Comparison of ENCODE assay signal across 1 cellular context in the genomic region with DNA sequence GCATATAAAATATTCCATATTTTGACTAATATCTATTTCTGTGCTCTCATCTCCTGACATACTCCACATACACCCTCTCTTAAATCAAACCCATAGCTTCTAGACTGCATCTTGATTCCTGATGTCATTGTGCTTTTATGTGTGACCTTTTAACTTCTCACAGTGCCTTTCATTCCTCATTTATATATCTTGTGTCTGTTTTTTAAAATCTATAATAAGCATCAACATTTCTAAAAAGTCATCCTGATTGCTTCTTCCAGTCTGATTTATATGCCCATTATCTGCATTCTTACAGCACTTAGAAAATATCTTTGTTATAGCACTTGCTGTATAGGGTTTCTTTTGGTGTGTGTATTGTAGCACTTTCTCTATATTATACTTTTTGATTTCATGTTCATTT.
TF ChIP-seq lines count a peak whose summit lies in the region.

No MANE protein-coding gene starts in this region.

TF ChIP-seq in SK-N-SH treated with all-trans-retinoic acid at 6 μM for 48 hours, 23 proteins besides CTCF, POLR2A, EP300 and RAD21 (continued from another document):
- TF ChIP-seq, protein P1, sequence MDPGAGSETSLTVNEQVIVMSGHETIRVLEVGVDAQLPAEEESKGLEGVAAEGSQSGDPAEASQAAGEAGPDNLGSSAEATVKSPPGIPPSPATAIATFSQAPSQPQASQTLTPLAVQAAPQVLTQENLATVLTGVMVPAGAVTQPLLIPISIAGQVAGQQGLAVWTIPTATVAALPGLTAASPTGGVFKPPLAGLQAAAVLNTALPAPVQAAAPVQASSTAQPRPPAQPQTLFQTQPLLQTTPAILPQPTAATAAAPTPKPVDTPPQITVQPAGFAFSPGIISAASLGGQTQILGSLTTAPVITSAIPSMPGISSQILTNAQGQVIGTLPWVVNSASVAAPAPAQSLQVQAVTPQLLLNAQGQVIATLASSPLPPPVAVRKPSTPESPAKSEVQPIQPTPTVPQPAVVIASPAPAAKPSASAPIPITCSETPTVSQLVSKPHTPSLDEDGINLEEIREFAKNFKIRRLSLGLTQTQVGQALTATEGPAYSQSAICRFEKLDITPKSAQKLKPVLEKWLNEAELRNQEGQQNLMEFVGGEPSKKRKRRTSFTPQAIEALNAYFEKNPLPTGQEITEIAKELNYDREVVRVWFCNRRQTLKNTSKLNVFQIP (CRISPR knock-in tag; IDR thresholded peaks at IDR 0.05; ENCODE audit: borderline replicate concordance, low read depth): peak; percentile 33; the same call in 1 of the 2 replicates
- TF ChIP-seq ZFP3 (CRISPR knock-in tag; IDR thresholded peaks at IDR 0.05) (no peak), TOX (CRISPR knock-in tag; IDR thresholded peaks at IDR 0.05; ENCODE audit: borderline replicate concordance) (no peak), ZNF565 (CRISPR knock-in tag; conservative IDR thresholded peaks at IDR 0.05; ENCODE audit: low read depth) (no peak), ARNTL (CRISPR knock-in tag; IDR thresholded peaks at IDR 0.05; ENCODE audit: borderline replicate concordance, low read depth) (no peak), ZNF70 (CRISPR knock-in tag; IDR thresholded peaks at IDR 0.05) (no peak), TCF4 (CRISPR knock-in tag; IDR thresholded peaks at IDR 0.05; ENCODE audit: borderline replicate concordance) (no peak; the same call in 1 of the 2 replicates), OSR1 (CRISPR knock-in tag; IDR thresholded peaks at IDR 0.05) (no peak), ISL1 (CRISPR knock-in tag; IDR thresholded peaks at IDR 0.05) (peak; percentile 95)
- TF ChIP-seq, protein P2, sequence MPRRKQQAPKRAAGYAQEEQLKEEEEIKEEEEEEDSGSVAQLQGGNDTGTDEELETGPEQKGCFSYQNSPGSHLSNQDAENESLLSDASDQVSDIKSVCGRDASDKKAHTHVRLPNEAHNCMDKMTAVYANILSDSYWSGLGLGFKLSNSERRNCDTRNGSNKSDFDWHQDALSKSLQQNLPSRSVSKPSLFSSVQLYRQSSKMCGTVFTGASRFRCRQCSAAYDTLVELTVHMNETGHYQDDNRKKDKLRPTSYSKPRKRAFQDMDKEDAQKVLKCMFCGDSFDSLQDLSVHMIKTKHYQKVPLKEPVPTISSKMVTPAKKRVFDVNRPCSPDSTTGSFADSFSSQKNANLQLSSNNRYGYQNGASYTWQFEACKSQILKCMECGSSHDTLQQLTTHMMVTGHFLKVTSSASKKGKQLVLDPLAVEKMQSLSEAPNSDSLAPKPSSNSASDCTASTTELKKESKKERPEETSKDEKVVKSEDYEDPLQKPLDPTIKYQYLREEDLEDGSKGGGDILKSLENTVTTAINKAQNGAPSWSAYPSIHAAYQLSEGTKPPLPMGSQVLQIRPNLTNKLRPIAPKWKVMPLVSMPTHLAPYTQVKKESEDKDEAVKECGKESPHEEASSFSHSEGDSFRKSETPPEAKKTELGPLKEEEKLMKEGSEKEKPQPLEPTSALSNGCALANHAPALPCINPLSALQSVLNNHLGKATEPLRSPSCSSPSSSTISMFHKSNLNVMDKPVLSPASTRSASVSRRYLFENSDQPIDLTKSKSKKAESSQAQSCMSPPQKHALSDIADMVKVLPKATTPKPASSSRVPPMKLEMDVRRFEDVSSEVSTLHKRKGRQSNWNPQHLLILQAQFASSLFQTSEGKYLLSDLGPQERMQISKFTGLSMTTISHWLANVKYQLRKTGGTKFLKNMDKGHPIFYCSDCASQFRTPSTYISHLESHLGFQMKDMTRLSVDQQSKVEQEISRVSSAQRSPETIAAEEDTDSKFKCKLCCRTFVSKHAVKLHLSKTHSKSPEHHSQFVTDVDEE (CRISPR knock-in tag; IDR thresholded peaks at IDR 0.05): no peak
